19 cellular contexts compared by ENCODE assay signal in genomic region chr5:51185985-51186384, GRCh38.
A peak's percentile ranks its signal among the peaks of the same experiment; 100 is the strongest.
DNase-seq lines count a peak whose midpoint lies in the region; ATAC-seq and TF ChIP-seq lines count a peak whose summit lies in the region.
"Had no signal": no experiment of that assay in that cellular context is flagged by ENCODE, and none has a peak within 500 bp of the region (broad histone marks: within the 10 kb centered on the region; RNA-seq: fewer than 3 reads in every experiment).

No MANE protein-coding gene starts in this region.

- no peaks in the 10 kb centered on the region for H3K9me3 ChIP-seq in BE2C
- H3K9me3 ChIP-seq: A549, BLaER1, HAP-1 had no signal

- TF ChIP-seq CTCF in BE2C (IDR thresholded peaks at IDR 0.05; ENCODE audit: low read depth, low read length), result peak; percentile 13; the same call in 1 of the 2 replicates
- no peak for TF ChIP-seq CTCF in glutamatergic neuron (IDR thresholded peaks at IDR 0.05; ENCODE audit: partially characterized antibody, unreplicated experiment)

- peaks cover 7% of the 10 kb centered on the region for H3K27me3 Mint-ChIP-seq in glutamatergic neuron (ENCODE audit: unreplicated experiment)
- H3K27me3 Mint-ChIP-seq: CD4-positive, alpha-beta memory T cell had no signal

- no peaks in the 10 kb centered on the region for H3K36me3 Mint-ChIP-seq in glutamatergic neuron (ENCODE audit: unreplicated experiment)
- H3K36me3 Mint-ChIP-seq: CD4-positive, alpha-beta memory T cell had no signal

- H3K27ac Mint-ChIP-seq in glutamatergic neuron (ENCODE audit: unreplicated experiment), result peak overlapping the region; percentile 74
- H3K27ac Mint-ChIP-seq: CD4-positive, alpha-beta memory T cell had no signal

- peaks cover 15% of the 10 kb centered on the region for H3K9me3 Mint-ChIP-seq in glutamatergic neuron (ENCODE audit: unreplicated experiment)

- H3K27me3 ChIP-seq in BE2C, result no peaks in the 10 kb centered on the region
- H3K27me3 ChIP-seq: BLaER1 had no signal

- H3K36me3 ChIP-seq in BE2C, result no peaks in the 10 kb centered on the region
- H3K36me3 ChIP-seq: BLaER1, HAP-1 had no signal

- DNase-seq in BE2C, result peak; percentile 57
- peak; percentile 83 for DNase-seq in NCI-H146 treated with DMSO at 0.1 percent for 48 hours (lab: John Stamatoyannopoulos, UW; ENCODE audit: unreplicated experiment)
- DNase-seq in RKO (ENCODE audit: low spot score), result peak; percentile 9
- peak; percentile 19 for DNase-seq in glutamatergic neuron
- DNase-seq in SIG-M5 treated with dmso at 0.1 percent for 504 hours (lab: John Stamatoyannopoulos, UW; ENCODE audit: unreplicated experiment), result no peak
- no peak for DNase-seq in 8988T
- DNase-seq in NCI-H2171 treated with DMSO at 0.1 percent for 48 hours (lab: John Stamatoyannopoulos, UW), result no peak
- DNase-seq: Calu3; DMS79 treated with DMSO at 0.1 percent for 48 hours; IMR-90; NCI-H510A; NK-92 treated with Interleukin-12 subunit alpha and Interleukin-12 subunit beta, amount 100 ng/mL, for 24 hours; SHP77 treated with DMSO at 0.1 percent for 48 hours; T-helper 2 cell had no signal

- peaks cover 56% of the 10 kb centered on the region for H3K4me1 Mint-ChIP-seq in glutamatergic neuron (ENCODE audit: low read depth, unreplicated experiment)
- H3K4me1 Mint-ChIP-seq: CD4-positive, alpha-beta memory T cell had no signal

- peak overlapping the region; percentile 39 for H3K4me3 Mint-ChIP-seq in glutamatergic neuron (ENCODE audit: unreplicated experiment)
- H3K4me3 Mint-ChIP-seq: CD4-positive, alpha-beta memory T cell had no signal

- H3K4me3 ChIP-seq in BE2C (ENCODE audit: low read depth, low read length), result peak overlapping the region; percentile 5; the same call in 1 of the 2 replicates
- H3K4me3 ChIP-seq: A549, BLaER1, HAP-1 had no signal

- H3K4me1 ChIP-seq in BE2C, result peaks cover 15% of the 10 kb centered on the region
- H3K4me1 ChIP-seq: A549, BLaER1, HAP-1 had no signal

- no peak for ATAC-seq in GM19395 (IDR thresholded peaks at IDR 0.05; ENCODE audit: unreplicated experiment)
- ATAC-seq: A549 had no signal

Comparison
In these comparisons a context has a peak if more than half of its experiments do, and no peak if none do; other contexts are left out.
1. DNase-seq: peak in BE2C (single experiment), NCI-H146 treated with DMSO at 0.1 percent for 48 hours (single experiment), RKO (single experiment) and glutamatergic neuron (single experiment); none in SIG-M5 treated with dmso at 0.1 percent for 504 hours (single experiment), 8988T (single experiment) and NCI-H2171 treated with DMSO at 0.1 percent for 48 hours (single experiment).